Comparison of ENCODE assay signal across 11 cellular contexts in genomic region chr5:74762599-74762998, GRCh38. TPM values are rescaled to one million over a fixed set of nuclear protein-coding genes. Genes with fewer than 3 reads are reported as not detected.
DNase-seq lines count a peak whose midpoint lies in the region; ATAC-seq and TF ChIP-seq lines count a peak whose summit lies in the region.
"Had no signal": no experiment of that assay in that cellular context is flagged by ENCODE, and none has a peak within 500 bp of the region (broad histone marks: within the 10 kb centered on the region; RNA-seq: fewer than 3 reads in every experiment).

No MANE protein-coding gene starts in this region.

- TF ChIP-seq CTCF in epithelial cell of proximal tubule (conservative IDR thresholded peaks at IDR 0.05; ENCODE audit: low read depth, low read length), result no peak

- ATAC-seq in stimulated activated naive CD8-positive, alpha-beta T cell treated with anti-CD3 and anti-CD28 coated beads, Interleukin-15, Interleukin-2, amounts not matched to agents 100 U/mL and 50 U/mL, for 24 hours, result peak; percentile 50
- ATAC-seq in HG02623 (IDR thresholded peaks at IDR 0.05; ENCODE audit: unreplicated experiment), result no peak

- DNase-seq in stimulated activated CD4-positive, alpha-beta T cell treated with anti-CD3 and anti-CD28 coated beads, Interleukin-12 subunit alpha, Interleukin-12 subunit beta, amount 100 ng/mL, for 48 hours (ENCODE audit: low read depth in 2 of 3, low spot score in 1 of 3), result peak in 2 of 3 donors; percentile 7 to 8
- no peak for DNase-seq in stimulated activated CD4-positive, alpha-beta T cell treated with anti-CD3 and anti-CD28 coated beads, Interleukin-4, amount 100 ng/mL, for 4 hours
- DNase-seq in RKO (ENCODE audit: low spot score) (peak; percentile 84), epithelial cell of proximal tubule (ENCODE audit: low read depth) (peak; percentile 36), DMS153 treated with DMSO at 0.1 percent for 48 hours (lab: John Stamatoyannopoulos, UW; ENCODE audit: unreplicated experiment) (no peak), superior temporal gyrus (ENCODE audit: extremely low spot score) (no peak)
- no peak for DNase-seq in stimulated activated naive CD8-positive, alpha-beta T cell treated with anti-CD3 and anti-CD28 coated beads, Interleukin-15, Interleukin-2, amounts not matched to agents 100 U/mL and 50 U/mL, for 24 hours
- DNase-seq: aorta, NCI-H1417, occipital lobe had no signal

- no peak overlapping the region for H3K4me3 ChIP-seq in epithelial cell of proximal tubule (ENCODE audit: low read depth, low read length)

RNA-seq across cellular contexts. Expression of gene GFM2, which starts 4.3 kb away (rescaled TPM):
- 19.1 and 29.6 TPM in 2 replicates for total RNA-seq in epithelial cell of proximal tubule

RNA-seq across cellular contexts. Expression of gene NSA2, which starts 4.5 kb away (rescaled TPM):
- 99.4 and 143 TPM in 2 replicates for total RNA-seq in epithelial cell of proximal tubule

Comparison
In these comparisons a context has a peak if more than half of its experiments do, and no peak if none do; other contexts are left out.
1. DNase-seq: peak in stimulated activated CD4-positive, alpha-beta T cell treated with anti-CD3 and anti-CD28 coated beads, Interleukin-12 subunit alpha, Interleukin-12 subunit beta, amount 100 ng/mL, for 48 hours (2 of 3), RKO (single experiment) and epithelial cell of proximal tubule (single experiment); none in stimulated activated CD4-positive, alpha-beta T cell treated with anti-CD3 and anti-CD28 coated beads, Interleukin-4, amount 100 ng/mL, for 4 hours (0 of 2), stimulated activated naive CD8-positive, alpha-beta T cell treated with anti-CD3 and anti-CD28 coated beads, Interleukin-15, Interleukin-2, amounts not matched to agents 100 U/mL and 50 U/mL, for 24 hours (single experiment), DMS153 treated with DMSO at 0.1 percent for 48 hours (single experiment) and superior temporal gyrus (single experiment).